ENCODE assay signal across 23 cellular contexts in genomic region chr5:89262030-89262429, GRCh38.
"Had no signal": no experiment of that assay in that cellular context is flagged by ENCODE, and none has a peak within 500 bp of the region (broad histone marks: within the 10 kb centered on the region; RNA-seq: fewer than 3 reads in every experiment).

No MANE protein-coding gene starts in this region.

- H3K9me3 ChIP-seq: SK-N-SH had no signal

- FAIRE-seq: HepG2 had no signal

- H3K27ac ChIP-seq: KMS-11, RWPE1 had no signal

- H3K9ac ChIP-seq: KMS-11, SK-N-SH had no signal

- DNase-seq: IMR-90; Kasumi-1; MM.1S; NCI-H1092 treated with DMSO at 0.1 percent for 48 hours; NCI-H1436; NCI-H187; NCI-H2029; NCI-H2081 treated with DMSO at 0.1 percent for 48 hours; NCI-H2171; NCI-H226; NCI-H446; NCI-H510A; NCI-H524 treated with DMSO at 0.1 percent for 48 hours; NCI-H69; NCI-H774; NK-92 treated with Interleukin-12 subunit alpha and Interleukin-12 subunit beta, amount 100 ng/mL, for 24 hours; PC-3; SHP77; SK-N-SH had no signal

- H3K4me2 ChIP-seq: KMS-11, SK-N-SH had no signal

- ATAC-seq: HepG2, Panc1, PC-3 had no signal
